ENCODE assay signal across 8 cellular contexts in the genomic region with DNA sequence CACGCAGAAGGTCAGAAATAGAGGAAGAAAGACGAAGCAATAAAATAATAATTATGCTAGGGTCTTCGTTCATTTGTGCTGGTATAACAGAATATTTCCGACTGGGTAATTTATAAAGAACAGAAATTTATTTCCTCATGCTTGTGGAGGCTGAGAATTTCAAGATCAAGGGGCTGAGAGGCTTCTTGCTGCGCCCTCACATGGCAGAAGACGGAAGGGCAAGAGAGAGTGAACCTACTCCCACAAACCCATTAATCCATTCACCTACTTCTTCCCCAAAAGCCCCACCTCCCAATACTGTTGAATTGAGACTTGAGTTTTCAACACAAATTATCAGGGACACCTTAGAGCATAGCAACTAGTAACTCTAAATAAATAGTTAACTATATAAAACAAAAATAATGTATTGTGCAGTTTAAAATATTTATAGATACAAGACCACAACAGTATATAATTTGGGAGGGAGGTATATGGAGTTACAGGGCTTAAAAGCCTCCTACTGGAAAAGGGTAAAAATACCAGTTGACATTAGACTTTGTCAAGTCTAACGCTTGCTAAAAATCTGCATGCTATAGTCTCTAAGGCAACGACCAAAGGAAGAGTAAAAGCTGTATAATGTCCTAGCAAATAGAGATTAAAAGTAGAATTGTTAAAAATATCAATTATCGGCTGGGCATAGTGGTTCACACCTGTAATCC. TPM values are rescaled to one million over a fixed set of nuclear protein-coding genes. Genes with fewer than 3 reads are reported as not detected.
A peak's percentile ranks its signal among the peaks of the same experiment; 100 is the strongest.
DNase-seq lines count a peak whose midpoint lies in the region; ATAC-seq lines count a peak whose summit lies in the region.

No MANE protein-coding gene starts in this region.

- peaks cover 0 to 6% of the 10 kb centered on the region in 2 donors for H3K4me1 Mint-ChIP-seq in effector memory CD8-positive, alpha-beta T cell (ENCODE audit: low read depth in 2 of 2)
- H3K4me1 Mint-ChIP-seq in activated T-helper 1 cell treated with anti-CD3 and anti-CD28 coated beads, Interleukin-12 subunit alpha, Interleukin-12 subunit beta, Interleukin-2, Interleukin-4 antibody, amounts not matched to agents 30 ng/mL and 10 ng/mL and 1 ng/mL, durations not matched to agents 14 hours and 24 hours and 36 hours (ENCODE audit: low read depth) = no peaks in the 10 kb centered on the region

- no peak overlapping the region for H3K9ac ChIP-seq in neuronal stem cell (ENCODE audit: low read depth, low read length, poor library complexity)

- peaks cover under 1 to 7% of the 10 kb centered on the region in 2 donors for H3K27me3 Mint-ChIP-seq in effector memory CD8-positive, alpha-beta T cell
- peaks cover 12% of the 10 kb centered on the region for H3K27me3 Mint-ChIP-seq in activated T-helper 1 cell treated with anti-CD3 and anti-CD28 coated beads, Interleukin-12 subunit alpha, Interleukin-12 subunit beta, Interleukin-2, Interleukin-4 antibody, amounts not matched to agents 30 ng/mL and 10 ng/mL and 1 ng/mL, durations not matched to agents 14 hours and 24 hours and 36 hours (ENCODE audit: insufficient read depth)

- H3K4ac ChIP-seq in neuronal stem cell (ENCODE audit: low read length) = no peak overlapping the region

- no peak overlapping the region for H2AK5ac ChIP-seq in neuronal stem cell (ENCODE audit: low read depth, low read length)

- no CpG with 5 or more reads among the region's 9 CpGs for WGBS in neuronal stem cell (ENCODE audit: extremely low coverage in 2 of 2, insufficient read length in 2 of 2, insufficient replicate concordance in 1 of 2), 2 donors

- H3K36me3 Mint-ChIP-seq in effector memory CD8-positive, alpha-beta T cell (ENCODE audit: insufficient read depth) = no peaks in the 10 kb centered on the region
- H3K36me3 Mint-ChIP-seq in activated T-helper 1 cell treated with anti-CD3 and anti-CD28 coated beads, Interleukin-12 subunit alpha, Interleukin-12 subunit beta, Interleukin-2, Interleukin-4 antibody, amounts not matched to agents 30 ng/mL and 10 ng/mL and 1 ng/mL, durations not matched to agents 14 hours and 24 hours and 36 hours (ENCODE audit: low read depth) = no peaks in the 10 kb centered on the region

- H3K27ac ChIP-seq in neuronal stem cell (replicated peaks; ENCODE audit: low read length) = no peak overlapping the region

- no peak overlapping the region for H3K4me3 ChIP-seq in neuronal stem cell (ENCODE audit: low read length in 2 of 2)

- H3K79me1 ChIP-seq in neuronal stem cell (ENCODE audit: low read depth, low read length) = no peaks in the 10 kb centered on the region

- H3K4me1 ChIP-seq in neuronal stem cell (ENCODE audit: control insufficient read depth in 2 of 2, insufficient read depth in 1 of 2, low read depth in 1 of 2, low read length in 2 of 2) = no peaks in the 10 kb centered on the region

- no peaks in the 10 kb centered on the region for H3K36me3 ChIP-seq in neuronal stem cell (replicated peaks in 1 of 2; ENCODE audit: control insufficient read depth in 2 of 2, insufficient read depth in 2 of 2, low read length in 2 of 2)

- no peak overlapping the region for H3K4me3 Mint-ChIP-seq in effector memory CD8-positive, alpha-beta T cell
- no peak overlapping the region for H3K4me3 Mint-ChIP-seq in activated T-helper 1 cell treated with anti-CD3 and anti-CD28 coated beads, Interleukin-12 subunit alpha, Interleukin-12 subunit beta, Interleukin-2, Interleukin-4 antibody, amounts not matched to agents 30 ng/mL and 10 ng/mL and 1 ng/mL, durations not matched to agents 14 hours and 24 hours and 36 hours

- peak; percentile 58 for ATAC-seq in effector memory CD8-positive, alpha-beta T cell (replicated peaks)
- no peak for ATAC-seq in GM18873 (IDR thresholded peaks at IDR 0.05; ENCODE audit: low FRiP score, unreplicated experiment)
- no peak for ATAC-seq in HG02840 (IDR thresholded peaks at IDR 0.05; ENCODE audit: low FRiP score, unreplicated experiment)

- H3K27me3 ChIP-seq in neuronal stem cell (ENCODE audit: control insufficient read depth in 3 of 3, insufficient read depth in 3 of 3, low read depth in 1 of 3, low read length in 3 of 3) = no peaks in the 10 kb centered on the region

- no peak overlapping the region for H3K27ac Mint-ChIP-seq in effector memory CD8-positive, alpha-beta T cell
- H3K27ac Mint-ChIP-seq in activated T-helper 1 cell treated with anti-CD3 and anti-CD28 coated beads, Interleukin-12 subunit alpha, Interleukin-12 subunit beta, Interleukin-2, Interleukin-4 antibody, amounts not matched to agents 30 ng/mL and 10 ng/mL and 1 ng/mL, durations not matched to agents 14 hours and 24 hours and 36 hours = no peak overlapping the region

- no peak overlapping the region for H2BK5ac ChIP-seq in neuronal stem cell (ENCODE audit: low read length)

- no peak overlapping the region for H3K18ac ChIP-seq in neuronal stem cell (ENCODE audit: low read length)

- H4K91ac ChIP-seq in neuronal stem cell (ENCODE audit: low read depth, low read length, poor library complexity) = no peak overlapping the region

- H3K9me3 ChIP-seq in neuronal stem cell (replicated peaks in 1 of 2; ENCODE audit: control insufficient read depth in 2 of 2, insufficient read depth in 1 of 2, low read depth in 1 of 2, low read length in 2 of 2) = no peaks in the 10 kb centered on the region

- H3K14ac ChIP-seq in neuronal stem cell (ENCODE audit: low read length) = no peak overlapping the region

- H2BK12ac ChIP-seq in neuronal stem cell (ENCODE audit: low read length) = no peak overlapping the region

- no peak overlapping the region for H4K8ac ChIP-seq in neuronal stem cell (ENCODE audit: low read depth, low read length)

- peak; percentile 38 for DNase-seq in EL
- peak; percentile 29 for DNase-seq in HK-2 (ENCODE audit: unreplicated experiment)
- peak; percentile 1 for DNase-seq in T-helper 22 cell (ENCODE audit: low read depth)
- DNase-seq in effector memory CD8-positive, alpha-beta T cell = peak; percentile 36 to 45 (median 39)
- peak; percentile 15 for DNase-seq in neuronal stem cell (ENCODE audit: low spot score)
- no peak for DNase-seq in activated T-helper 1 cell treated with anti-CD3 and anti-CD28 coated beads, Interleukin-12 subunit alpha, Interleukin-12 subunit beta, Interleukin-2, Interleukin-4 antibody, amounts not matched to agents 30 ng/mL and 10 ng/mL and 1 ng/mL, durations not matched to agents 14 hours and 24 hours and 36 hours (ENCODE audit: low spot score)

- no peaks in the 10 kb centered on the region for H3K9me3 Mint-ChIP-seq in effector memory CD8-positive, alpha-beta T cell
- no peaks in the 10 kb centered on the region for H3K9me3 Mint-ChIP-seq in activated T-helper 1 cell treated with anti-CD3 and anti-CD28 coated beads, Interleukin-12 subunit alpha, Interleukin-12 subunit beta, Interleukin-2, Interleukin-4 antibody, amounts not matched to agents 30 ng/mL and 10 ng/mL and 1 ng/mL, durations not matched to agents 14 hours and 24 hours and 36 hours

- no peak overlapping the region for H2BK120ac ChIP-seq in neuronal stem cell (ENCODE audit: low read depth, low read length)

- intact Hi-C loops in activated T-helper 1 cell treated with anti-CD3 and anti-CD28 coated beads, Interleukin-12 subunit alpha, Interleukin-12 subunit beta, Interleukin-2, Interleukin-4 antibody, amounts not matched to agents 30 ng/mL and 10 ng/mL and 1 ng/mL, durations not matched to agents 14 hours and 24 hours and 36 hours (cut with micrococcal nuclease) = loop anchor here (1.0 to 5.0 kb wide), 2 partner anchors 83 to 202 kb away; no protein-coding TSS in a partner anchor

- H3K4me2 ChIP-seq in neuronal stem cell (ENCODE audit: insufficient read depth, low read length, poor library complexity, severe bottlenecking) = no peak overlapping the region

- H3K23ac ChIP-seq in neuronal stem cell (ENCODE audit: low read depth, low read length, poor library complexity) = no peak overlapping the region

- no peak overlapping the region for H2BK15ac ChIP-seq in neuronal stem cell (ENCODE audit: low read length)

- H2AFZ ChIP-seq in neuronal stem cell (ENCODE audit: low read length) = no peak overlapping the region

RNA-seq across cellular contexts. Expression of gene NAA35, which starts 40.3 kb away (rescaled TPM):
- 29.1 TPM for polyA plus RNA-seq in neuronal stem cell (2013, experiment 1 of 2)
- polyA plus RNA-seq in neuronal stem cell (2013, experiment 2 of 2) = 29.0 TPM
- 28.6 and 32.9 TPM in 2 replicates for total RNA-seq in activated T-helper 1 cell treated with anti-CD3 and anti-CD28 coated beads, Interleukin-12 subunit alpha, Interleukin-12 subunit beta, Interleukin-2, Interleukin-4 antibody, amounts not matched to agents 30 ng/mL and 10 ng/mL and 1 ng/mL, durations not matched to agents 14 hours and 24 hours and 36 hours
